In genomic region chr5:98779264-98779877, GRCh38 we compare ENCODE assay signal across 23 cellular contexts. TPM values are rescaled to one million over a fixed set of nuclear protein-coding genes. Genes with fewer than 3 reads are reported as not detected.
A peak's percentile ranks its signal among the peaks of the same experiment; 100 is the strongest.
DNase-seq lines count a peak whose midpoint lies in the region; ATAC-seq and TF ChIP-seq lines count a peak whose summit lies in the region.
"Had no signal": no experiment of that assay in that cellular context is flagged by ENCODE, and none has a peak within 500 bp of the region (broad histone marks: within the 10 kb centered on the region; RNA-seq: fewer than 3 reads in every experiment).

No MANE protein-coding gene starts in this region.

- TF ChIP-seq EP300 in upper lobe of left lung (IDR thresholded peaks at IDR 0.05): no peak

- ATAC-seq in Right ventricle myocardium inferior (peak; percentile 53), right cardiac atrium (no peak), upper lobe of left lung (ENCODE audit: low FRiP score in 2 of 2) (no peak), GM21737 (IDR thresholded peaks at IDR 0.05; ENCODE audit: unreplicated experiment) (no peak), GM21529 (IDR thresholded peaks at IDR 0.05; ENCODE audit: unreplicated experiment) (no peak)
- ATAC-seq: activated naive CD4-positive, alpha-beta T cell treated with anti-CD3 and anti-CD28 coated beads, Interleukin-2, amount 50 U/mL, for 72 hours; natural killer cell treated with Interleukin-12 subunit alpha and Interleukin-12 subunit beta and Interleukin-15 and Interleukin-18, amount 100 ng/mL, for 72 hours; sciatic nerve had no signal

- H3K27me3 ChIP-seq in right cardiac atrium (ENCODE audit: control insufficient read depth, insufficient read depth) (no peaks in the 10 kb centered on the region), neuron (ENCODE audit: insufficient read depth, low read length) (no peaks in the 10 kb centered on the region), upper lobe of left lung (no peaks in the 10 kb centered on the region), ascending aorta (no peaks in the 10 kb centered on the region)

- H2AFZ ChIP-seq in neuron (ENCODE audit: low read depth, low read length): no peak overlapping the region

- TF ChIP-seq POLR2A in upper lobe of left lung (IDR thresholded peaks at IDR 0.05): no peak

- H3K27ac ChIP-seq in right cardiac atrium (ENCODE audit: low read length) (no peak overlapping the region), upper lobe of left lung (peak overlapping the region; percentile 23 to 43 (median 30)), ascending aorta (no peak overlapping the region)
- H3K27ac ChIP-seq: thoracic aorta had no signal

- 67% methylated on average over 11 of the region's 11 CpGs for WGBS in right cardiac atrium
- 58 to 64% methylated on average over 9 to 11 of the region's 11 CpGs for WGBS in upper lobe of left lung, 2 donors

- H3K36me3 ChIP-seq in neuron (ENCODE audit: insufficient read depth, low read length) (peaks cover 93% of the 10 kb centered on the region), upper lobe of left lung (peaks cover 0 to 8% (median 0%) of the 10 kb centered on the region in 4 donors), ascending aorta (peaks cover 0 to 4% of the 10 kb centered on the region in 2 donors)

- H3K4me1 ChIP-seq in right cardiac atrium (ENCODE audit: control insufficient read depth, insufficient read depth, low read length) (peaks cover 8% of the 10 kb centered on the region), neuron (ENCODE audit: insufficient read depth, low read length) (peaks cover 56% of the 10 kb centered on the region), upper lobe of left lung (peaks cover 7 to 43% (median 24%) of the 10 kb centered on the region in 4 donors), ascending aorta (peaks cover 0 to 8% of the 10 kb centered on the region in 2 donors)

- intact Hi-C loops in Right ventricle myocardium inferior (cut with DNase I) (loop anchor here (10.0 kb wide), 1 partner anchor 255 kb away; no protein-coding TSS in a partner anchor), right cardiac atrium (cut with DNase I) (no loop called here), ascending aorta (cut with DNase I) (loop anchor here (10.0 kb wide), 1 partner anchor 1755 kb away; the partner anchor contains the start of gene FAM174A)

- H3K4me3 ChIP-seq in right cardiac atrium (ENCODE audit: low read length) (no peak overlapping the region), fibroblast of pulmonary artery (replicated peaks; ENCODE audit: low read depth, low read length) (no peak overlapping the region), neuron (ENCODE audit: low read length) (peak overlapping the region; percentile 27), upper lobe of left lung (peak overlapping the region in 2 of 4 donors; percentile 5 to 10), ascending aorta (no peak overlapping the region)
- H3K4me3 ChIP-seq: lung, thoracic aorta had no signal

- DNase-seq in Right ventricle myocardium inferior (ENCODE audit: missing footprints) (no peak), right cardiac atrium (no peak), fibroblast of pulmonary artery (ENCODE audit: low read depth) (peak; percentile 31), upper lobe of left lung (no peak), ascending aorta (ENCODE audit: low spot score in 2 of 2) (no peak)
- DNase-seq: activated CD4-positive, alpha-beta T cell treated with anti-CD3 and anti-CD28 coated beads, Interleukin-2, amount 50 U/mL, for 1 hour; activated T-cell treated with anti-CD3 and anti-CD28 coated beads, Interleukin-2, amount 50 U/mL, for 1 hour; caudate nucleus; DND-41; foreskin melanocyte; KG1; NCI-H1092 treated with DMSO at 0.1 percent for 48 hours; NCI-H526 treated with DMSO at 0.1 percent for 48 hours; stimulated activated CD4-positive, alpha-beta T cell treated with anti-CD3 and anti-CD28 coated beads, Interleukin-4, amount 100 ng/mL, for 24 hours; stimulated activated CD8-positive, alpha-beta memory T cell treated with anti-CD3 and anti-CD28 coated beads, Interleukin-4, amount 100 ng/mL, for 48 hours had no signal

- no peak for TF ChIP-seq CTCF in fibroblast of pulmonary artery (IDR thresholded peaks at IDR 0.05; ENCODE audit: low read length, missing control alignments)
- TF ChIP-seq CTCF in upper lobe of left lung (IDR thresholded peaks at IDR 0.05): no peak
- TF ChIP-seq CTCF in ascending aorta (IDR thresholded peaks at IDR 0.05): no peak

- no peaks in the 10 kb centered on the region for H3K9me3 ChIP-seq in right cardiac atrium (ENCODE audit: control insufficient read depth, low read length)
- no peaks in the 10 kb centered on the region for H3K9me3 ChIP-seq in neuron (ENCODE audit: low read length)
- no peaks in the 10 kb centered on the region for H3K9me3 ChIP-seq in upper lobe of left lung
- H3K9me3 ChIP-seq in ascending aorta: no peaks in the 10 kb centered on the region
- H3K9me3 ChIP-seq: thoracic aorta had no signal

RNA-seq across cellular contexts. Expression of gene RGMB, which starts 5.9 kb away (rescaled TPM):
- 15.4 TPM for total RNA-seq in Right ventricle myocardium inferior
- total RNA-seq in right cardiac atrium: 10 to 100 TPM; 15.6 to 17.7 (median 16.7) TPM
- polyA plus RNA-seq in right cardiac atrium: 6.5 TPM
- 10 to 100 TPM; 19.0 to 52.2 (median 33.1) TPM for total RNA-seq in upper lobe of left lung
- 20.9 TPM for total RNA-seq in ascending aorta

Comparison
In these comparisons a context has a peak if more than half of its experiments do, and no peak if none do; other contexts are left out.
1. intact Hi-C loops: an anchor here in Right ventricle myocardium inferior (10.0 kb wide) and ascending aorta (10.0 kb wide); none called in right cardiac atrium.
2. H3K27ac ChIP-seq: peak in upper lobe of left lung (4 of 4); none in right cardiac atrium (single experiment) and ascending aorta (0 of 2).